1 cellular context compared by ENCODE assay signal in the genomic region with DNA sequence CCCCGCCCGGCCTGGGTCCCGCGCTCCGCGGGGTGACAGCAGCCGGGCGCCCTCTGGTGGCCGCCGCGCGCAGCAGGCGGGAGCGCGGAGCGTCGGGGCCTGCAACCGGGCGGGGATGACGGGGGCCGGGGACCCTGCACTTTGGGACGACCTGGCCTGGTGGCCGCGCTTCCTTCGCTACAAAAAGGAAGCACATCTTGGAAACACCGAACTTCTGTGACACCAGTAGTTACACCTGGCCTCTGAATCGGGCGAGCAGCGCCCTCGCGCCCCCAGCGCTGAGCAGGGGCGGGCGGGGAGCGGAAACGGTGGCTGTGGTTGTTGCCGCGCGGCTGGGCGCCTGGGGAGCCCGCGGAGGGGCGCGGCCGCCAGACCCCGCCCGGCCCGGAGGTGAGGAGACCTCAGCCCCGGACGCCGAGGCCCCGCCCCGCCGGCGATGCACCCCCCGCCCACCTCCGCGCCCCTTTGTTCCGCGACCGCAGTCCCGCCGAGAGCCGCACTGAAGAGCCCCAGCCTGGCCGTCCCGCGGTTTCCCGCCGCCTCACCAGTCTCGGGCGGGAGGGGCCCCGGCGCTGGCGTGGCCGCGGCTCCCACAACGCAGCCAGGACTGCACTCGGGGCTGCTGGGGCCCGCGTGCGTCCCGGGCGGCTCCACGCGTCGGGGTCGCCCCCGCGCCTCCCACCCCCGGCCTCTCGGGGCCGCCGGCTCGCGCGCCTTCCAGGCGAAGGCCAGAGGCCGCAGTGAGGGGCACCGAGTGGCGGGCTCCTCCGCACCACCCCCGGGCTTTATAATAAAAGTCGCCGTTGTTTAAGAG.
A peak's percentile ranks its signal among the peaks of the same experiment; 100 is the strongest.
TF ChIP-seq lines count a peak whose summit lies in the region.

No MANE protein-coding gene starts in this region.

TF ChIP-seq in HEK293, 187 proteins besides CTCF, POLR2A, EP300 and RAD21 (continued from another document and continues in another):
- TF ChIP-seq ZNF560 (tag by site-specific recombination; IDR thresholded peaks at IDR 0.05; ENCODE audit: borderline replicate concordance) (no peak), ZNF514 (tag by site-specific recombination; IDR thresholded peaks at IDR 0.05) (no peak), ZNF10 (tag by site-specific recombination; IDR thresholded peaks at IDR 0.05) (peak; percentile 55; the same call in 1 of the 2 replicates), RBAK (tag by site-specific recombination; IDR thresholded peaks at IDR 0.05) (no peak), ZFP3 (tag by site-specific recombination; IDR thresholded peaks at IDR 0.05; ENCODE audit: low read depth) (no peak), MYNN (tag by site-specific recombination; IDR thresholded peaks at IDR 0.05; ENCODE audit: borderline replicate concordance) (no peak), ZNF16 (tag by site-specific recombination; IDR thresholded peaks at IDR 0.05; ENCODE audit: low read depth) (no peak), ZNF155 (tag by site-specific recombination; IDR thresholded peaks at IDR 0.05) (no peak), ZBTB20 (tag by site-specific recombination; IDR thresholded peaks at IDR 0.05) (peak; percentile 92; the same call in 1 of the 2 replicates), ZNF624 (tag by site-specific recombination; IDR thresholded peaks at IDR 0.05) (no peak), KLF9 (tag by site-specific recombination; IDR thresholded peaks at IDR 0.05; ENCODE audit: low read depth) (no peak), GLI2 (tag by site-specific recombination; IDR thresholded peaks at IDR 0.05; ENCODE audit: borderline replicate concordance, low read depth) (no peak), ZNF76 (tag by site-specific recombination; IDR thresholded peaks at IDR 0.05; ENCODE audit: borderline replicate concordance, low read depth) (peak; percentile 63; the same call in 1 of the 2 replicates), HOXD13 (CRISPR knock-in tag; IDR thresholded peaks at IDR 0.05; ENCODE audit: borderline replicate concordance) (no peak), ZNF169 (tag by site-specific recombination; IDR thresholded peaks at IDR 0.05) (no peak), ZNF211 (tag by site-specific recombination; IDR thresholded peaks at IDR 0.05; ENCODE audit: low read depth) (no peak), ZNF433 (tag by site-specific recombination; IDR thresholded peaks at IDR 0.05; ENCODE audit: low read depth) (no peak), ZNF555 (tag by site-specific recombination; conservative IDR thresholded peaks at IDR 0.05) (no peak), ZNF292 (tag by site-specific recombination; IDR thresholded peaks at IDR 0.05; ENCODE audit: borderline replicate concordance, low read depth) (no peak), GFI1B (tag by site-specific recombination; IDR thresholded peaks at IDR 0.05) (peak; percentile 42; the same call in 1 of the 2 replicates), ZNF341 (tag by site-specific recombination; IDR thresholded peaks at IDR 0.05; ENCODE audit: low read depth) (no peak), ZNF335 (tag by site-specific recombination; conservative IDR thresholded peaks at IDR 0.05) (peak; percentile 91), ZNF174 (tag by site-specific recombination; IDR thresholded peaks at IDR 0.05) (no peak), ZBTB7A (tag by site-specific recombination; IDR thresholded peaks at IDR 0.05; ENCODE audit: low read depth) (peak; percentile 94), GLI4 (tag by site-specific recombination; IDR thresholded peaks at IDR 0.05) (no peak), ZNF223 (tag by site-specific recombination; IDR thresholded peaks at IDR 0.05) (no peak), ZXDB (tag by site-specific recombination; IDR thresholded peaks at IDR 0.05) (peak; percentile 97), PRDM1 (tag by site-specific recombination; IDR thresholded peaks at IDR 0.05) (no peak), ZNF660 (tag by site-specific recombination; IDR thresholded peaks at IDR 0.05) (peak; percentile 94), ZNF544 (tag by site-specific recombination; IDR thresholded peaks at IDR 0.05) (no peak), ZBTB21 (tag by site-specific recombination; IDR thresholded peaks at IDR 0.05) (no peak), YY1 (tag by site-specific recombination; IDR thresholded peaks at IDR 0.05) (peak; percentile 42; the same call in 1 of the 2 replicates), ZNF19 (tag by site-specific recombination; IDR thresholded peaks at IDR 0.05; ENCODE audit: low read depth) (no peak), ZBTB1 (tag by site-specific recombination; IDR thresholded peaks at IDR 0.05) (no peak), ZNF621 (tag by site-specific recombination; IDR thresholded peaks at IDR 0.05) (no peak)
- TF ChIP-seq, protein P1, sequence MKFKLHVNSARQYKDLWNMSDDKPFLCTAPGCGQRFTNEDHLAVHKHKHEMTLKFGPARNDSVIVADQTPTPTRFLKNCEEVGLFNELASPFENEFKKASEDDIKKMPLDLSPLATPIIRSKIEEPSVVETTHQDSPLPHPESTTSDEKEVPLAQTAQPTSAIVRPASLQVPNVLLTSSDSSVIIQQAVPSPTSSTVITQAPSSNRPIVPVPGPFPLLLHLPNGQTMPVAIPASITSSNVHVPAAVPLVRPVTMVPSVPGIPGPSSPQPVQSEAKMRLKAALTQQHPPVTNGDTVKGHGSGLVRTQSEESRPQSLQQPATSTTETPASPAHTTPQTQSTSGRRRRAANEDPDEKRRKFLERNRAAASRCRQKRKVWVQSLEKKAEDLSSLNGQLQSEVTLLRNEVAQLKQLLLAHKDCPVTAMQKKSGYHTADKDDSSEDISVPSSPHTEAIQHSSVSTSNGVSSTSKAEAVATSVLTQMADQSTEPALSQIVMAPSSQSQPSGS (tag by site-specific recombination; IDR thresholded peaks at IDR 0.05; ENCODE audit: low read depth): no peak
- TF ChIP-seq, protein P2, sequence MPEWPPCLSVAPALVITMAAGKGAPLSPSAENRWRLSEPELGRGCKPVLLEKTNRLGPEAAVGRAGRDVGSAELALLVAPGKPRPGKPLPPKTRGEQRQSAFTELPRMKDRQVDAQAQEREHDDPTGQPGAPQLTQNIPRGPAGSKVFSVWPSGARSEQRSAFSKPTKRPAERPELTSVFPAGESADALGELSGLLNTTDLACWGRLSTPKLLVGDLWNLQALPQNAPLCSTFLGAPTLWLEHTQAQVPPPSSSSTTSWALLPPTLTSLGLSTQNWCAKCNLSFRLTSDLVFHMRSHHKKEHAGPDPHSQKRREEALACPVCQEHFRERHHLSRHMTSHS (tag by site-specific recombination; IDR thresholded peaks at IDR 0.05): no peak
- TF ChIP-seq, protein P3, sequence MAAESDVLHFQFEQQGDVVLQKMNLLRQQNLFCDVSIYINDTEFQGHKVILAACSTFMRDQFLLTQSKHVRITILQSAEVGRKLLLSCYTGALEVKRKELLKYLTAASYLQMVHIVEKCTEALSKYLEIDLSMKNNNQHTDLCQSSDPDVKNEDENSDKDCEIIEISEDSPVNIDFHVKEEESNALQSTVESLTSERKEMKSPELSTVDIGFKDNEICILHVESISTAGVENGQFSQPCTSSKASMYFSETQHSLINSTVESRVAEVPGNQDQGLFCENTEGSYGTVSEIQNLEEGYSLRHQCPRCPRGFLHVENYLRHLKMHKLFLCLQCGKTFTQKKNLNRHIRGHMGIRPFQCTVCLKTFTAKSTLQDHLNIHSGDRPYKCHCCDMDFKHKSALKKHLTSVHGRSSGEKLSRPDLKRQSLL (tag by site-specific recombination; IDR thresholded peaks at IDR 0.05): peak; percentile 7; the same call in 1 of the 2 replicates
- TF ChIP-seq, protein P4, sequence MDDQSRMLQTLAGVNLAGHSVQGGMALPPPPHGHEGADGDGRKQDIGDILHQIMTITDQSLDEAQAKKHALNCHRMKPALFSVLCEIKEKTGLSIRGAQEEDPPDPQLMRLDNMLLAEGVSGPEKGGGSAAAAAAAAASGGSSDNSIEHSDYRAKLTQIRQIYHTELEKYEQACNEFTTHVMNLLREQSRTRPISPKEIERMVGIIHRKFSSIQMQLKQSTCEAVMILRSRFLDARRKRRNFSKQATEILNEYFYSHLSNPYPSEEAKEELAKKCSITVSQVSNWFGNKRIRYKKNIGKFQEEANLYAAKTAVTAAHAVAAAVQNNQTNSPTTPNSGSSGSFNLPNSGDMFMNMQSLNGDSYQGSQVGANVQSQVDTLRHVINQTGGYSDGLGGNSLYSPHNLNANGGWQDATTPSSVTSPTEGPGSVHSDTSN (CRISPR knock-in tag; IDR thresholded peaks at IDR 0.05): peak; percentile 28
- TF ChIP-seq, protein P5, sequence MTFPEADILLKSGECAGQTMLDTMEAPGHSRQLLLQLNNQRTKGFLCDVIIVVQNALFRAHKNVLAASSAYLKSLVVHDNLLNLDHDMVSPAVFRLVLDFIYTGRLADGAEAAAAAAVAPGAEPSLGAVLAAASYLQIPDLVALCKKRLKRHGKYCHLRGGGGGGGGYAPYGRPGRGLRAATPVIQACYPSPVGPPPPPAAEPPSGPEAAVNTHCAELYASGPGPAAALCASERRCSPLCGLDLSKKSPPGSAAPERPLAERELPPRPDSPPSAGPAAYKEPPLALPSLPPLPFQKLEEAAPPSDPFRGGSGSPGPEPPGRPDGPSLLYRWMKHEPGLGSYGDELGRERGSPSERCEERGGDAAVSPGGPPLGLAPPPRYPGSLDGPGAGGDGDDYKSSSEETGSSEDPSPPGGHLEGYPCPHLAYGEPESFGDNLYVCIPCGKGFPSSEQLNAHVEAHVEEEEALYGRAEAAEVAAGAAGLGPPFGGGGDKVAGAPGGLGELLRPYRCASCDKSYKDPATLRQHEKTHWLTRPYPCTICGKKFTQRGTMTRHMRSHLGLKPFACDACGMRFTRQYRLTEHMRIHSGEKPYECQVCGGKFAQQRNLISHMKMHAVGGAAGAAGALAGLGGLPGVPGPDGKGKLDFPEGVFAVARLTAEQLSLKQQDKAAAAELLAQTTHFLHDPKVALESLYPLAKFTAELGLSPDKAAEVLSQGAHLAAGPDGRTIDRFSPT (tag by site-specific recombination; IDR thresholded peaks at IDR 0.05): no peak; the same call in 1 of the 2 replicates
- TF ChIP-seq, protein P6, sequence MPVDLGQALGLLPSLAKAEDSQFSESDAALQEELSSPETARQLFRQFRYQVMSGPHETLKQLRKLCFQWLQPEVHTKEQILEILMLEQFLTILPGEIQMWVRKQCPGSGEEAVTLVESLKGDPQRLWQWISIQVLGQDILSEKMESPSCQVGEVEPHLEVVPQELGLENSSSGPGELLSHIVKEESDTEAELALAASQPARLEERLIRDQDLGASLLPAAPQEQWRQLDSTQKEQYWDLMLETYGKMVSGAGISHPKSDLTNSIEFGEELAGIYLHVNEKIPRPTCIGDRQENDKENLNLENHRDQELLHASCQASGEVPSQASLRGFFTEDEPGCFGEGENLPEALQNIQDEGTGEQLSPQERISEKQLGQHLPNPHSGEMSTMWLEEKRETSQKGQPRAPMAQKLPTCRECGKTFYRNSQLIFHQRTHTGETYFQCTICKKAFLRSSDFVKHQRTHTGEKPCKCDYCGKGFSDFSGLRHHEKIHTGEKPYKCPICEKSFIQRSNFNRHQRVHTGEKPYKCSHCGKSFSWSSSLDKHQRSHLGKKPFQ (tag by site-specific recombination; IDR thresholded peaks at IDR 0.05): no peak
- TF ChIP-seq, protein P7, sequence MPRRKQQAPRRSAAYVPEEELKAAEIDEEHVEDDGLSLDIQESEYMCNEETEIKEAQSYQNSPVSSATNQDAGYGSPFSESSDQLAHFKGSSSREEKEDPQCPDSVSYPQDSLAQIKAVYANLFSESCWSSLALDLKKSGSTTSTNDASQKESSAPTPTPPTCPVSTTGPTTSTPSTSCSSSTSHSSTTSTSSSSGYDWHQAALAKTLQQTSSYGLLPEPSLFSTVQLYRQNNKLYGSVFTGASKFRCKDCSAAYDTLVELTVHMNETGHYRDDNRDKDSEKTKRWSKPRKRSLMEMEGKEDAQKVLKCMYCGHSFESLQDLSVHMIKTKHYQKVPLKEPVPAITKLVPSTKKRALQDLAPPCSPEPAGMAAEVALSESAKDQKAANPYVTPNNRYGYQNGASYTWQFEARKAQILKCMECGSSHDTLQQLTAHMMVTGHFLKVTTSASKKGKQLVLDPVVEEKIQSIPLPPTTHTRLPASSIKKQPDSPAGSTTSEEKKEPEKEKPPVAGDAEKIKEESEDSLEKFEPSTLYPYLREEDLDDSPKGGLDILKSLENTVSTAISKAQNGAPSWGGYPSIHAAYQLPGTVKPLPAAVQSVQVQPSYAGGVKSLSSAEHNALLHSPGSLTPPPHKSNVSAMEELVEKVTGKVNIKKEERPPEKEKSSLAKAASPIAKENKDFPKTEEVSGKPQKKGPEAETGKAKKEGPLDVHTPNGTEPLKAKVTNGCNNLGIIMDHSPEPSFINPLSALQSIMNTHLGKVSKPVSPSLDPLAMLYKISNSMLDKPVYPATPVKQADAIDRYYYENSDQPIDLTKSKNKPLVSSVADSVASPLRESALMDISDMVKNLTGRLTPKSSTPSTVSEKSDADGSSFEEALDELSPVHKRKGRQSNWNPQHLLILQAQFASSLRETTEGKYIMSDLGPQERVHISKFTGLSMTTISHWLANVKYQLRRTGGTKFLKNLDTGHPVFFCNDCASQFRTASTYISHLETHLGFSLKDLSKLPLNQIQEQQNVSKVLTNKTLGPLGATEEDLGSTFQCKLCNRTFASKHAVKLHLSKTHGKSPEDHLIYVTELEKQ (tag by site-specific recombination; IDR thresholded peaks at IDR 0.05; ENCODE audit: borderline replicate concordance): no peak; the same call in 1 of the 2 replicates
- TF ChIP-seq, protein P8, sequence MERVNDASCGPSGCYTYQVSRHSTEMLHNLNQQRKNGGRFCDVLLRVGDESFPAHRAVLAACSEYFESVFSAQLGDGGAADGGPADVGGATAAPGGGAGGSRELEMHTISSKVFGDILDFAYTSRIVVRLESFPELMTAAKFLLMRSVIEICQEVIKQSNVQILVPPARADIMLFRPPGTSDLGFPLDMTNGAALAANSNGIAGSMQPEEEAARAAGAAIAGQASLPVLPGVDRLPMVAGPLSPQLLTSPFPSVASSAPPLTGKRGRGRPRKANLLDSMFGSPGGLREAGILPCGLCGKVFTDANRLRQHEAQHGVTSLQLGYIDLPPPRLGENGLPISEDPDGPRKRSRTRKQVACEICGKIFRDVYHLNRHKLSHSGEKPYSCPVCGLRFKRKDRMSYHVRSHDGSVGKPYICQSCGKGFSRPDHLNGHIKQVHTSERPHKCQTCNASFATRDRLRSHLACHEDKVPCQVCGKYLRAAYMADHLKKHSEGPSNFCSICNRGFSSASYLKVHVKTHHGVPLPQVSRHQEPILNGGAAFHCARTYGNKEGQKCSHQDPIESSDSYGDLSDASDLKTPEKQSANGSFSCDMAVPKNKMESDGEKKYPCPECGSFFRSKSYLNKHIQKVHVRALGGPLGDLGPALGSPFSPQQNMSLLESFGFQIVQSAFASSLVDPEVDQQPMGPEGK (tag by site-specific recombination; IDR thresholded peaks at IDR 0.05): peak; percentile 99
- TF ChIP-seq, protein P9, sequence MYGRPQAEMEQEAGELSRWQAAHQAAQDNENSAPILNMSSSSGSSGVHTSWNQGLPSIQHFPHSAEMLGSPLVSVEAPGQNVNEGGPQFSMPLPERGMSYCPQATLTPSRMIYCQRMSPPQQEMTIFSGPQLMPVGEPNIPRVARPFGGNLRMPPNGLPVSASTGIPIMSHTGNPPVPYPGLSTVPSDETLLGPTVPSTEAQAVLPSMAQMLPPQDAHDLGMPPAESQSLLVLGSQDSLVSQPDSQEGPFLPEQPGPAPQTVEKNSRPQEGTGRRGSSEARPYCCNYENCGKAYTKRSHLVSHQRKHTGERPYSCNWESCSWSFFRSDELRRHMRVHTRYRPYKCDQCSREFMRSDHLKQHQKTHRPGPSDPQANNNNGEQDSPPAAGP (tag by site-specific recombination; IDR thresholded peaks at IDR 0.05): peak; percentile 82
